ENCODE assay signal across 14 cellular contexts in the genomic region with DNA sequence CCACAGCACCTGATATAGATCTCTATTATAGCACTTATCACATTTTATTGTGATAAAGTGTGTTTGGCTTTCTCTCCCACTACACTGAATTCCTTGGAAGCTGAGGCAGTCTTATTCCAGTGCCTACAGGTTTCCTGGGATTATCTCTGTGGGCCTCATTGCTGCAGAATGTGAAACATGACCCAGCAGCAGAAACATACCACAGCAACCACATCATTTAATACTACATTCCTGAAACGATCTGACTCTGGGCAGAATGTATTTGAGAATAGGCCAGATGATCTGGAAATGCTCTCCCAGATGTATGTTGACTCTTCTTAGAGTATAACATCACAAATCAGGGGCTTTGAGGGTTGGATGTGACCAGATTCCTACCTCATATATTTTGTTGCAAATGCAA.
A peak's percentile ranks its signal among the peaks of the same experiment; 100 is the strongest.
DNase-seq lines count a peak whose midpoint lies in the region; ATAC-seq and TF ChIP-seq lines count a peak whose summit lies in the region.
"Had no signal": no experiment of that assay in that cellular context is flagged by ENCODE, and none has a peak within 500 bp of the region (broad histone marks: within the 10 kb centered on the region; RNA-seq: fewer than 3 reads in every experiment).

No MANE protein-coding gene starts in this region.

- no peak overlapping the region for H3K4me3 Mint-ChIP-seq in activated CD8-positive, alpha-beta T cell treated with anti-CD3 and anti-CD28 coated beads, Interleukin-2, amount 10 ng/mL, durations not matched to agents 7 days and 5 days
- H3K4me3 Mint-ChIP-seq: activated CD4-positive, alpha-beta T cell treated with anti-CD3 and anti-CD28 coated beads, Interleukin-2, amount 10 ng/mL, durations not matched to agents 24 days and 14 days; immature natural killer cell had no signal

- H3K4me1 Mint-ChIP-seq in activated CD8-positive, alpha-beta T cell treated with anti-CD3 and anti-CD28 coated beads, Interleukin-2, amount 10 ng/mL, durations not matched to agents 7 days and 5 days (ENCODE audit: low read depth), result no peaks in the 10 kb centered on the region
- H3K4me1 Mint-ChIP-seq: activated CD4-positive, alpha-beta T cell treated with anti-CD3 and anti-CD28 coated beads, Interleukin-2, amount 10 ng/mL, durations not matched to agents 24 days and 14 days; immature natural killer cell had no signal

- ATAC-seq in activated CD8-positive, alpha-beta T cell treated with anti-CD3 and anti-CD28 coated beads, Interleukin-2, amount 10 ng/mL, durations not matched to agents 7 days and 5 days, result no peak
- ATAC-seq in GM19351 (IDR thresholded peaks at IDR 0.05; ENCODE audit: unreplicated experiment), result no peak

- POLR2A ChIA-PET in SK-N-SH (lab: Yijun Ruan, JAX), result no interaction called here
- POLR2A ChIA-PET in activated CD8-positive, alpha-beta T cell treated with anti-CD3 and anti-CD28 coated beads, Interleukin-2, amount 10 ng/mL, durations not matched to agents 7 days and 5 days (lab: Charles Lee), result no interaction called here

- H3K4me2 ChIP-seq in SK-N-SH, result 0 out of 2 replicates have a peak overlapping the region, but pooled peaks have one; percentile 14

- no peaks in the 10 kb centered on the region for H3K9me2 ChIP-seq in SK-N-SH

- H3K4me3 ChIP-seq in SK-N-SH (ENCODE audit: low read depth in 2 of 2, low read length in 1 of 2), result no peak overlapping the region

- 0% methylated on average over 1 of the region's 1 CpG for WGBS in SK-N-SH (ENCODE audit: low lambda C conversion rate)

- no peak overlapping the region for H3K9ac ChIP-seq in SK-N-SH
- H3K9ac ChIP-seq: parathyroid adenoma had no signal

- H3K27ac Mint-ChIP-seq in activated CD8-positive, alpha-beta T cell treated with anti-CD3 and anti-CD28 coated beads, Interleukin-2, amount 10 ng/mL, durations not matched to agents 7 days and 5 days, result no peak overlapping the region
- H3K27ac Mint-ChIP-seq: activated CD4-positive, alpha-beta T cell treated with anti-CD3 and anti-CD28 coated beads, Interleukin-2, amount 10 ng/mL, durations not matched to agents 24 days and 14 days; immature natural killer cell had no signal

- no peaks in the 10 kb centered on the region for H3K36me3 Mint-ChIP-seq in activated CD8-positive, alpha-beta T cell treated with anti-CD3 and anti-CD28 coated beads, Interleukin-2, amount 10 ng/mL, durations not matched to agents 7 days and 5 days (ENCODE audit: low read depth)
- H3K36me3 Mint-ChIP-seq: immature natural killer cell had no signal

- DNase-seq in GM04503 (ENCODE audit: low read depth) (peak; percentile 95), SK-N-SH (no peak), fibroblast of the conjunctiva (ENCODE audit: low read depth) (peak; percentile 76), renal cortical epithelial cell (ENCODE audit: low read depth) (peak; percentile 80), pons (ENCODE audit: low spot score) (no peak)
- no peak for DNase-seq in activated CD8-positive, alpha-beta memory T cell treated with anti-CD3 and anti-CD28 coated beads, Interleukin-2, amount 50 U/mL, for 48 hours
- DNase-seq in activated CD8-positive, alpha-beta T cell treated with anti-CD3 and anti-CD28 coated beads, Interleukin-2, amount 10 ng/mL, durations not matched to agents 7 days and 5 days, result no peak
- DNase-seq: activated CD4-positive, alpha-beta T cell treated with anti-CD3 and anti-CD28 coated beads, Interleukin-2, amount 10 ng/mL, durations not matched to agents 24 days and 14 days; activated naive CD4-positive, alpha-beta T cell treated with Interleukin-2 at 50 U/mL for 16 hours; DMS 273 treated with DMSO at 0.1 percent for 48 hours; immature natural killer cell; NCI-H446 treated with DMSO at 0.1 percent for 48 hours had no signal

- H3K36me3 ChIP-seq in SK-N-SH (replicated peaks in 1 of 2; ENCODE audit: control insufficient read depth in 1 of 2, insufficient read depth in 2 of 2, low read length in 1 of 2), result no peaks in the 10 kb centered on the region

- no peaks in the 10 kb centered on the region for H4K20me1 ChIP-seq in SK-N-SH (ENCODE audit: insufficient read depth)

- no peaks in the 10 kb centered on the region for H3K27me3 ChIP-seq in SK-N-SH (ENCODE audit: insufficient read depth)

- TF ChIP-seq CTCF in SK-N-SH (IDR thresholded peaks at IDR 0.05), result no peak

- CTCF ChIA-PET in SK-N-SH (lab: Yijun Ruan, JAX), result no interaction called here
- CTCF ChIA-PET in activated CD8-positive, alpha-beta T cell treated with anti-CD3 and anti-CD28 coated beads, Interleukin-2, amount 10 ng/mL, durations not matched to agents 7 days and 5 days (lab: Charles Lee), result no interaction called here

- H2AFZ ChIP-seq in SK-N-SH (ENCODE audit: low read depth), result no peak overlapping the region
- H2AFZ ChIP-seq: parathyroid adenoma had no signal

- peak overlapping the region; percentile 78 to 85; a peak in 3 of 4 replicates for H3K27ac ChIP-seq in SK-N-SH (ENCODE audit: low read depth in 2 of 2, low read length in 1 of 2)
- H3K27ac ChIP-seq: parathyroid adenoma had no signal

- H3K9me3 Mint-ChIP-seq in activated CD8-positive, alpha-beta T cell treated with anti-CD3 and anti-CD28 coated beads, Interleukin-2, amount 10 ng/mL, durations not matched to agents 7 days and 5 days (ENCODE audit: insufficient read depth), result no peaks in the 10 kb centered on the region
- H3K9me3 Mint-ChIP-seq: activated CD4-positive, alpha-beta T cell treated with anti-CD3 and anti-CD28 coated beads, Interleukin-2, amount 10 ng/mL, durations not matched to agents 24 days and 14 days had no signal

- H3K79me2 ChIP-seq in SK-N-SH (ENCODE audit: insufficient read depth), result no peaks in the 10 kb centered on the region
- H3K79me2 ChIP-seq: parathyroid adenoma had no signal

- H3F3A ChIP-seq in SK-N-SH (replicated peaks; ENCODE audit: insufficient read depth), result peaks cover 14% of the 10 kb centered on the region

- TF ChIP-seq RAD21 in SK-N-SH (IDR thresholded peaks at IDR 0.05; ENCODE audit: low read length), result no peak

- peak; percentile 52 to 97; a peak in 3 of 4 replicates for TF ChIP-seq EP300 in SK-N-SH (IDR thresholded peaks at IDR 0.05; ENCODE audit: borderline replicate concordance in 1 of 2, low read depth in 1 of 2, low read length in 1 of 2)

- H3K9me3 ChIP-seq in SK-N-SH, result no peaks in the 10 kb centered on the region

- H3K27me3 Mint-ChIP-seq in activated CD8-positive, alpha-beta T cell treated with anti-CD3 and anti-CD28 coated beads, Interleukin-2, amount 10 ng/mL, durations not matched to agents 7 days and 5 days (ENCODE audit: low read depth), result no peaks in the 10 kb centered on the region

- peaks cover 2 to 12% of the 10 kb centered on the region in 2 experiments; a peak in 3 of 4 replicates for H3K4me1 ChIP-seq in SK-N-SH (ENCODE audit: control insufficient read depth in 1 of 2, insufficient read depth in 2 of 2, low read depth in 1 of 2, low read length in 1 of 2)
- H3K4me1 ChIP-seq: parathyroid adenoma had no signal

TF ChIP-seq in SK-N-SH, 30 proteins besides CTCF, POLR2A, EP300 and RAD21 (continues in another document):
- peak; percentile 86 for TF ChIP-seq JUND (IDR thresholded peaks at IDR 0.05)
- TF ChIP-seq YY1 (IDR thresholded peaks at IDR 0.05; ENCODE audit: low read depth), result no peak; the same call in 1 of the 2 replicates
- peak; percentile 82 for TF ChIP-seq FOSL2 (IDR thresholded peaks at IDR 0.05; ENCODE audit: borderline replicate concordance, low read depth)
- peak; percentile 49 for TF ChIP-seq ELF1 (IDR thresholded peaks at IDR 0.05)
- TF ChIP-seq, protein P1, sequence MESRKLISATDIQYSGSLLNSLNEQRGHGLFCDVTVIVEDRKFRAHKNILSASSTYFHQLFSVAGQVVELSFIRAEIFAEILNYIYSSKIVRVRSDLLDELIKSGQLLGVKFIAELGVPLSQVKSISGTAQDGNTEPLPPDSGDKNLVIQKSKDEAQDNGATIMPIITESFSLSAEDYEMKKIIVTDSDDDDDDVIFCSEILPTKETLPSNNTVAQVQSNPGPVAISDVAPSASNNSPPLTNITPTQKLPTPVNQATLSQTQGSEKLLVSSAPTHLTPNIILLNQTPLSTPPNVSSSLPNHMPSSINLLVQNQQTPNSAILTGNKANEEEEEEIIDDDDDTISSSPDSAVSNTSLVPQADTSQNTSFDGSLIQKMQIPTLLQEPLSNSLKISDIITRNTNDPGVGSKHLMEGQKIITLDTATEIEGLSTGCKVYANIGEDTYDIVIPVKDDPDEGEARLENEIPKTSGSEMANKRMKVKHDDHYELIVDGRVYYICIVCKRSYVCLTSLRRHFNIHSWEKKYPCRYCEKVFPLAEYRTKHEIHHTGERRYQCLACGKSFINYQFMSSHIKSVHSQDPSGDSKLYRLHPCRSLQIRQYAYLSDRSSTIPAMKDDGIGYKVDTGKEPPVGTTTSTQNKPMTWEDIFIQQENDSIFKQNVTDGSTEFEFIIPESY (IDR thresholded peaks at IDR 0.05; ENCODE audit: borderline replicate concordance, low read depth), result peak; percentile 72
- TF ChIP-seq FOXJ3 (CRISPR knock-in tag; IDR thresholded peaks at IDR 0.05), result no peak
- TF ChIP-seq TCF12 (IDR thresholded peaks at IDR 0.05), result peak; percentile 99
- TF ChIP-seq, protein P2, sequence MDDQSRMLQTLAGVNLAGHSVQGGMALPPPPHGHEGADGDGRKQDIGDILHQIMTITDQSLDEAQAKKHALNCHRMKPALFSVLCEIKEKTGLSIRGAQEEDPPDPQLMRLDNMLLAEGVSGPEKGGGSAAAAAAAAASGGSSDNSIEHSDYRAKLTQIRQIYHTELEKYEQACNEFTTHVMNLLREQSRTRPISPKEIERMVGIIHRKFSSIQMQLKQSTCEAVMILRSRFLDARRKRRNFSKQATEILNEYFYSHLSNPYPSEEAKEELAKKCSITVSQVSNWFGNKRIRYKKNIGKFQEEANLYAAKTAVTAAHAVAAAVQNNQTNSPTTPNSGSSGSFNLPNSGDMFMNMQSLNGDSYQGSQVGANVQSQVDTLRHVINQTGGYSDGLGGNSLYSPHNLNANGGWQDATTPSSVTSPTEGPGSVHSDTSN (IDR thresholded peaks at IDR 0.05), result peak; percentile 94
- TF ChIP-seq NFIC (IDR thresholded peaks at IDR 0.05; ENCODE audit: borderline replicate concordance), result peak; percentile 95

Comparison
In these comparisons a context has a peak if more than half of its experiments do, and no peak if none do; other contexts are left out.
1. DNase-seq: peak in GM04503 (single experiment), fibroblast of the conjunctiva (single experiment) and renal cortical epithelial cell (single experiment); none in SK-N-SH (single experiment), activated CD8-positive, alpha-beta memory T cell treated with anti-CD3 and anti-CD28 coated beads, Interleukin-2, amount 50 U/mL, for 48 hours (single experiment), activated CD8-positive, alpha-beta T cell treated with anti-CD3 and anti-CD28 coated beads, Interleukin-2, amount 10 ng/mL, durations not matched to agents 7 days and 5 days (single experiment) and pons (single experiment).